ENCODE assay signal across 17 cellular contexts in genomic region chr2:188142636-188143035, GRCh38.
DNase-seq lines count a peak whose midpoint lies in the region; ATAC-seq and TF ChIP-seq lines count a peak whose summit lies in the region.
"Had no signal": no experiment of that assay in that cellular context is flagged by ENCODE, and none has a peak within 500 bp of the region (broad histone marks: within the 10 kb centered on the region; RNA-seq: fewer than 3 reads in every experiment).

No MANE protein-coding gene starts in this region.

- TF ChIP-seq POLR2A in adrenal gland (IDR thresholded peaks at IDR 0.05) (no peak), heart left ventricle (IDR thresholded peaks at IDR 0.05) (no peak)

- H3K4me1 ChIP-seq in adrenal gland (replicated peaks in 1 of 2) (no peaks in the 10 kb centered on the region), heart left ventricle (no peaks in the 10 kb centered on the region)
- H3K4me1 ChIP-seq: Caco-2 had no signal

- H3K4me1 Mint-ChIP-seq in HFFc6 (ENCODE audit: low read depth): peaks cover 34% of the 10 kb centered on the region
- H3K4me1 Mint-ChIP-seq: brain, memory B cell had no signal

- H3K27me3 Mint-ChIP-seq in HFFc6 (ENCODE audit: insufficient read depth): no peaks in the 10 kb centered on the region
- H3K27me3 Mint-ChIP-seq: brain, memory B cell had no signal

- intact Hi-C loops in adrenal gland (cut with DNase I) (no loop called here), heart left ventricle (cut with DNase I) (no loop called here)

- peak; percentile 54 for DNase-seq in HFFc6
- peak; percentile 34 for DNase-seq in amniotic epithelial cell (ENCODE audit: low read depth)
- peak; percentile 61 for DNase-seq in fibroblast of the conjunctiva (ENCODE audit: low read depth)
- peak; percentile 33 for DNase-seq in stromal cell of bone marrow (ENCODE audit: low read depth)
- DNase-seq in adrenal gland: no peak
- DNase-seq in NCI-H2029 treated with DMSO at 0.1 percent for 48 hours (lab: John Stamatoyannopoulos, UW): no peak
- no peak for DNase-seq in heart left ventricle
- DNase-seq: activated CD8-positive, alpha-beta memory T cell treated with anti-CD3 and anti-CD28 coated beads for 24 hours; activated effector memory CD4-positive, alpha-beta T cell treated with anti-CD3 and anti-CD28 coated beads, Interleukin-2, amount 50 U/mL, for 16 hours; Caco-2; H7; NCI-H2171 treated with DMSO at 0.1 percent for 48 hours; stimulated activated CD4-positive, alpha-beta T cell treated with anti-CD3 and anti-CD28 coated beads, Interleukin-12 subunit alpha, Interleukin-12 subunit beta, amount 100 ng/mL, for 4 hours had no signal

- no peaks in the 10 kb centered on the region for H3K9me3 ChIP-seq in adrenal gland (replicated peaks in 1 of 3)
- no peaks in the 10 kb centered on the region for H3K9me3 ChIP-seq in heart left ventricle
- H3K9me3 ChIP-seq: Caco-2 had no signal

- TF ChIP-seq CTCF in HFFc6 (IDR thresholded peaks at IDR 0.05) (no peak), adrenal gland (IDR thresholded peaks at IDR 0.05) (no peak), heart left ventricle (IDR thresholded peaks at IDR 0.05) (no peak)

- no peak overlapping the region for H3K4me3 ChIP-seq in adrenal gland
- H3K4me3 ChIP-seq in heart left ventricle: no peak overlapping the region

- H3K27ac Mint-ChIP-seq in HFFc6: no peak overlapping the region
- H3K27ac Mint-ChIP-seq: brain, memory B cell had no signal

- WGBS in adrenal gland, 4 donors: 38 to 63% (median 57%) methylated on average over 1 of the region's 1 CpG
- WGBS in heart left ventricle, 4 donors: 29 to 58% (median 40%) methylated on average over 1 of the region's 1 CpG

- H3K27ac ChIP-seq in adrenal gland: no peak overlapping the region
- H3K27ac ChIP-seq in heart left ventricle: no peak overlapping the region
- H3K27ac ChIP-seq: VCaP had no signal

- H3K9me3 Mint-ChIP-seq in HFFc6: no peaks in the 10 kb centered on the region
- H3K9me3 Mint-ChIP-seq: brain had no signal

- no peaks in the 10 kb centered on the region for H3K36me3 ChIP-seq in adrenal gland (replicated peaks in 1 of 2)
- H3K36me3 ChIP-seq in heart left ventricle: no peaks in the 10 kb centered on the region

- ATAC-seq in HG03045 (IDR thresholded peaks at IDR 0.05; ENCODE audit: unreplicated experiment): no peak
- no peak for ATAC-seq in heart left ventricle

- no peaks in the 10 kb centered on the region for H3K36me3 Mint-ChIP-seq in HFFc6 (ENCODE audit: low read depth)
- H3K36me3 Mint-ChIP-seq: brain, memory B cell had no signal

- H3K4me3 Mint-ChIP-seq in HFFc6: peak overlapping the region; percentile 25
- H3K4me3 Mint-ChIP-seq: brain, memory B cell had no signal

- no peaks in the 10 kb centered on the region for H3K27me3 ChIP-seq in adrenal gland
- no peaks in the 10 kb centered on the region for H3K27me3 ChIP-seq in heart left ventricle

Comparison
In these comparisons a context has a peak if more than half of its experiments do, and no peak if none do; other contexts are left out.
1. DNase-seq: peak in HFFc6 (single experiment), amniotic epithelial cell (single experiment), fibroblast of the conjunctiva (single experiment) and stromal cell of bone marrow (single experiment); none in adrenal gland (0 of 7), NCI-H2029 treated with DMSO at 0.1 percent for 48 hours (single experiment) and heart left ventricle (0 of 5).